In genomic region chr15:58344164-58345070, GRCh38 we compare ENCODE assay signal across 22 cellular contexts.
"Had no signal": no experiment of that assay in that cellular context is flagged by ENCODE, and none has a peak within 500 bp of the region (broad histone marks: within the 10 kb centered on the region; RNA-seq: fewer than 3 reads in every experiment).

No MANE protein-coding gene starts in this region.

- FAIRE-seq: keratinocyte had no signal

- H3K36me3 ChIP-seq: heart right ventricle, lower lobe of right lung, neural progenitor cell, thoracic aorta, upper lobe of left lung had no signal

- H2AFZ ChIP-seq: neural progenitor cell had no signal

- H3K9ac ChIP-seq: neural progenitor cell had no signal

- H3K4me2 ChIP-seq: neural progenitor cell had no signal

- H3K4me3 ChIP-seq: coronary artery, heart right ventricle, lower lobe of right lung, neural progenitor cell, thoracic aorta, upper lobe of left lung had no signal

- H3K36me3 Mint-ChIP-seq: activated naive CD4-positive, alpha-beta T cell treated with anti-CD3 and anti-CD28 coated beads, Interleukin-2, amount 10 ng/mL, durations not matched to agents 7 days and 5 days; naive thymus-derived CD8-positive, alpha-beta T cell; neural progenitor cell had no signal

- ATAC-seq: activated CD4-positive, CD25-positive, alpha-beta regulatory T cell treated with anti-CD3 and anti-CD28 coated beads, Interleukin-2, amount 50 U/mL, for 24 hours; activated CD8-positive, alpha-beta memory T cell treated with anti-CD3 and anti-CD28 coated beads, Interleukin-2, amount 10 ng/mL, durations not matched to agents 7 days and 5 days; heart right ventricle; naive thymus-derived CD8-positive, alpha-beta T cell had no signal

- H3K27ac Mint-ChIP-seq: activated CD4-positive, alpha-beta memory T cell treated with anti-CD3 and anti-CD28 coated beads, Interleukin-2, amount 10 ng/mL, durations not matched to agents 7 days and 5 days; activated CD4-positive, alpha-beta T cell treated with anti-CD3 and anti-CD28 coated beads, Interleukin-2, amount 10 ng/mL, durations not matched to agents 24 days and 14 days; activated CD8-positive, alpha-beta memory T cell treated with anti-CD3 and anti-CD28 coated beads, Interleukin-2, amount 10 ng/mL, durations not matched to agents 7 days and 5 days; activated naive CD4-positive, alpha-beta T cell treated with anti-CD3 and anti-CD28 coated beads, Interleukin-2, amount 10 ng/mL, durations not matched to agents 7 days and 5 days; endodermal cell; neural progenitor cell had no signal

- DNase-seq: activated CD4-positive, alpha-beta memory T cell treated with anti-CD3 and anti-CD28 coated beads, Interleukin-2, amount 10 ng/mL, durations not matched to agents 7 days and 5 days; activated CD4-positive, alpha-beta T cell treated with anti-CD3 and anti-CD28 coated beads, Interleukin-2, amount 10 ng/mL, durations not matched to agents 24 days and 14 days; activated CD8-positive, alpha-beta memory T cell treated with anti-CD3 and anti-CD28 coated beads, Interleukin-2, amount 10 ng/mL, durations not matched to agents 7 days and 5 days; activated effector memory CD4-positive, alpha-beta T cell treated with anti-CD3 and anti-CD28 coated beads, Interleukin-2, amount 50 U/mL, for 16 hours; activated naive CD4-positive, alpha-beta T cell treated with anti-CD3 and anti-CD28 coated beads, Interleukin-2, amount 10 ng/mL, durations not matched to agents 7 days and 5 days; activated T-cell treated with anti-CD3 and anti-CD28 coated beads for 4 hours; amygdala; cerebellar nuclear complex; endodermal cell; heart right ventricle; lower lobe of right lung; naive thymus-derived CD8-positive, alpha-beta T cell; retina; stimulated activated CD4-positive, alpha-beta T cell treated with anti-CD3 and anti-CD28 coated beads, Interleukin-2, amount 100 ng/mL, for 48 hours; stimulated activated naive CD4-positive, alpha-beta T cell; upper lobe of left lung had no signal

- H3K27ac ChIP-seq: coronary artery, heart right ventricle, lower lobe of right lung, neural progenitor cell, thoracic aorta, upper lobe of left lung, VCaP had no signal

- H3K27me3 ChIP-seq: heart right ventricle, neural progenitor cell, upper lobe of left lung had no signal

- H3K9me3 ChIP-seq: heart right ventricle, lower lobe of right lung, thoracic aorta, upper lobe of left lung had no signal

- H3K9me3 Mint-ChIP-seq: endodermal cell had no signal

- H3K4me1 Mint-ChIP-seq: activated naive CD4-positive, alpha-beta T cell treated with anti-CD3 and anti-CD28 coated beads, Interleukin-2, amount 10 ng/mL, durations not matched to agents 7 days and 5 days; endodermal cell had no signal

- H3K4me3 Mint-ChIP-seq: activated CD4-positive, alpha-beta memory T cell treated with anti-CD3 and anti-CD28 coated beads, Interleukin-2, amount 10 ng/mL, durations not matched to agents 7 days and 5 days; activated CD4-positive, alpha-beta T cell treated with anti-CD3 and anti-CD28 coated beads, Interleukin-2, amount 10 ng/mL, durations not matched to agents 24 days and 14 days; activated CD8-positive, alpha-beta memory T cell treated with anti-CD3 and anti-CD28 coated beads, Interleukin-2, amount 10 ng/mL, durations not matched to agents 7 days and 5 days; activated naive CD4-positive, alpha-beta T cell treated with anti-CD3 and anti-CD28 coated beads, Interleukin-2, amount 10 ng/mL, durations not matched to agents 7 days and 5 days; endodermal cell; naive thymus-derived CD8-positive, alpha-beta T cell; neural progenitor cell had no signal

- H3K27me3 Mint-ChIP-seq: activated CD4-positive, alpha-beta T cell treated with anti-CD3 and anti-CD28 coated beads, Interleukin-2, amount 10 ng/mL, durations not matched to agents 24 days and 14 days; naive thymus-derived CD8-positive, alpha-beta T cell had no signal

- H3K4me1 ChIP-seq: heart right ventricle, lower lobe of right lung, neural progenitor cell had no signal
